ENCODE assay signal across 1 cellular context in genomic region chr14:105884808-105885281, GRCh38.
TF ChIP-seq lines count a peak whose summit lies in the region.

No MANE protein-coding gene starts in this region.

TF ChIP-seq in HepG2, 621 proteins besides CTCF, POLR2A, EP300 and RAD21 (continued from another document):
- TF ChIP-seq ZBTB40 (IDR thresholded peaks at IDR 0.05) (no peak), ZBTB40 (CRISPR knock-in tag; IDR thresholded peaks at IDR 0.05) (no peak), MTERF4 (CRISPR knock-in tag; IDR thresholded peaks at IDR 0.05) (no peak), ZNF674 (CRISPR knock-in tag; IDR thresholded peaks at IDR 0.05; ENCODE audit: low read depth) (no peak), ZNF878 (CRISPR knock-in tag; IDR thresholded peaks at IDR 0.05) (no peak), ZBTB4 (CRISPR knock-in tag; IDR thresholded peaks at IDR 0.05; ENCODE audit: borderline replicate concordance) (no peak), ZNF782 (CRISPR knock-in tag; IDR thresholded peaks at IDR 0.05; ENCODE audit: borderline replicate concordance) (no peak), HIC2 (CRISPR knock-in tag; IDR thresholded peaks at IDR 0.05; ENCODE audit: low read depth) (no peak), ZNF512B (CRISPR knock-in tag; IDR thresholded peaks at IDR 0.05; ENCODE audit: borderline replicate concordance) (no peak), ZNF83 (CRISPR knock-in tag; IDR thresholded peaks at IDR 0.05; ENCODE audit: borderline replicate concordance) (no peak), MBNL3 (CRISPR knock-in tag; conservative IDR thresholded peaks at IDR 0.05) (no peak), ZBTB44 (CRISPR knock-in tag; IDR thresholded peaks at IDR 0.05) (no peak), HMGXB3 (CRISPR knock-in tag; IDR thresholded peaks at IDR 0.05; ENCODE audit: borderline replicate concordance) (no peak), FOXA1 (IDR thresholded peaks at IDR 0.05) (no peak), FOXA1 (CRISPR knock-in tag; IDR thresholded peaks at IDR 0.05) (no peak), NR2F1 (CRISPR knock-in tag; IDR thresholded peaks at IDR 0.05) (no peak), GPN1 (CRISPR knock-in tag; IDR thresholded peaks at IDR 0.05; ENCODE audit: borderline replicate concordance) (no peak), CBFB (CRISPR knock-in tag; IDR thresholded peaks at IDR 0.05) (no peak), PTBP1 (IDR thresholded peaks at IDR 0.05; ENCODE audit: low read depth, low read length, poor library complexity, severe bottlenecking) (no peak)
TF ChIP-seq in HepG2: peak in this region for 0.
